Comparison of ENCODE assay signal across 13 cellular contexts in the genomic region with DNA sequence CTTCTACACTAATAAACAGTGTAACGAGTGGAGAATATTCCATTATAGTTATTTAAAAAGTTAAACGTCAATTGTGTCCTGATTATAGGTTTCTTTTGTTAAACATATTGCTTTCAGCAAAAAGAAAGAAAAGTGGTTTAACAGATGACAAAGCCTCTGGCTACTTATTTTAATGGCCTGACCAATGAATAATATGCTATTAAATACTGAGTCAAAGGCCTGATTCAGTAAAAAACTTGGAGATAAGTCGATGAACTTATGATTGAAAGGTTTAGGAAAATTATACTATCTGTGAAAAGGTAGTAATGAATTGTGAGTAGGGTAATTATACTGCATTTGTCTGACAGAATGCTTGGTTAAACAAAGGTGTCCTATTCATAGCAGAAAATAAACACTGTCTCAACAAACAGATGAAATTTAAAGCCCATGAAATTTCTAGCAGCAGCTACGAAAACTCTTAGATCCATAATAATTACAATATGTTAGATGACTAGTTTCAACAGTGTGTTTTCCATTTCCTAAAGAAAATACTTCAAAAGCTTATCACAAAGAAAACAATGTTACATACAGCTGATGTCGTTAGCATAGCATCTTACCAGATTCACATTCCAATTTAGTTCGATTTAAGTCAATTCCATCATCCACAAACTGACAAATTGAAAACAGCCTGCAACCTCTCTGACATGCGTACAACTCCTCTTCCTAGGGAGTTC. TPM values are rescaled to one million over a fixed set of nuclear protein-coding genes. Genes with fewer than 3 reads are reported as not detected.
DNase-seq lines count a peak whose midpoint lies in the region; ATAC-seq and TF ChIP-seq lines count a peak whose summit lies in the region.
"Had no signal": no experiment of that assay in that cellular context is flagged by ENCODE, and none has a peak within 500 bp of the region (broad histone marks: within the 10 kb centered on the region; RNA-seq: fewer than 3 reads in every experiment).

No MANE protein-coding gene starts in this region.

- CTCF ChIA-PET in HEK293 (lab: Yijun Ruan, JAX), result no interaction called here

- H3K27me3 ChIP-seq in osteoblast (ENCODE audit: insufficient read depth, low read length), result no peaks in the 10 kb centered on the region

- H3K4me1 Mint-ChIP-seq in brain, result peaks cover 49% of the 10 kb centered on the region

- H3K36me3 Mint-ChIP-seq in brain, result peaks cover 37% of the 10 kb centered on the region

- TF ChIP-seq CTCF in HEK293 (tag by site-specific recombination; IDR thresholded peaks at IDR 0.05) (no peak), brain (conservative IDR thresholded peaks at IDR 0.05) (no peak), osteoblast (IDR thresholded peaks at IDR 0.05; ENCODE audit: extremely low read depth, low read depth, low read length) (no peak)

- no peak overlapping the region for H2AFZ ChIP-seq in osteoblast (ENCODE audit: low read length)

- H3K9me3 Mint-ChIP-seq in brain, result no peaks in the 10 kb centered on the region

- H3K27ac Mint-ChIP-seq in brain, result peak overlapping the region in 2 of 5 experiments; percentile 30 to 64

- H3K27ac ChIP-seq in HEK293 (ENCODE audit: extremely low read depth, low read depth, low read length), result no peak overlapping the region
- H3K27ac ChIP-seq in osteoblast (ENCODE audit: low read depth, low read length), result peak overlapping the region; percentile 54

- H3K27me3 Mint-ChIP-seq in brain, result no peaks in the 10 kb centered on the region

- peaks cover 70% of the 10 kb centered on the region for H3K79me2 ChIP-seq in osteoblast (ENCODE audit: insufficient read depth, low read length)

- POLR2A ChIA-PET in HEK293 (lab: Yijun Ruan, JAX), result no interaction called here

- DNase-seq in NCI-H69 (lab: John Stamatoyannopoulos, UW), result peak; percentile 82
- DNase-seq in osteoblast (ENCODE audit: insufficient read length, low spot score, missing footprints), result no peak
- no peak for DNase-seq in NCI-H187 (lab: John Stamatoyannopoulos, UW)
- no peak for DNase-seq in SKM-1 (lab: John Stamatoyannopoulos, UW; ENCODE audit: unreplicated experiment)
- DNase-seq: amygdala; Calu3; stimulated activated CD4-positive, alpha-beta T cell treated with anti-CD3 and anti-CD28 coated beads, Interleukin-4, amount 100 ng/mL, for 24 hours had no signal

- H3K4me3 ChIP-seq in HEK293 (ENCODE audit: low read depth, low read length) (no peak overlapping the region), osteoblast (ENCODE audit: insufficient read depth, low read length) (peak overlapping the region; percentile 15)
- H3K4me3 ChIP-seq: lung had no signal

- peak overlapping the region; percentile 73 for H3K4me2 ChIP-seq in osteoblast (ENCODE audit: insufficient read depth, low read length)

- H3K9me3 ChIP-seq in HEK293 (ENCODE audit: control insufficient read depth, insufficient read depth, low read depth, low read length) (no peaks in the 10 kb centered on the region), osteoblast (ENCODE audit: low read depth, low read length) (no peaks in the 10 kb centered on the region)

- H3K4me1 ChIP-seq in HEK293 (ENCODE audit: control insufficient read depth, insufficient read depth, low read length) (peaks cover 15% of the 10 kb centered on the region), osteoblast (ENCODE audit: insufficient read depth, low read length) (peaks cover 30% of the 10 kb centered on the region)

- peak overlapping the region in 3 of 5 experiments; percentile 28 to 54 (median 34) for H3K4me3 Mint-ChIP-seq in brain

- H3K36me3 ChIP-seq in HEK293 (ENCODE audit: control insufficient read depth in 2 of 2, insufficient read depth in 1 of 2, low read length in 2 of 2) (peaks cover 7 to 14% of the 10 kb centered on the region in 2 experiments), osteoblast (ENCODE audit: insufficient read depth, low read length) (peaks cover 8% of the 10 kb centered on the region)

- no peak for ATAC-seq in HG03039 (IDR thresholded peaks at IDR 0.05; ENCODE audit: unreplicated experiment)

- H4K20me1 ChIP-seq in osteoblast (ENCODE audit: insufficient read depth, low read length), result peaks cover 38% of the 10 kb centered on the region

TF ChIP-seq in HEK293, 187 proteins besides CTCF, POLR2A, EP300 and RAD21:
- TF ChIP-seq ZNF138 (tag by site-specific recombination; IDR thresholded peaks at IDR 0.05; ENCODE audit: borderline replicate concordance), result no peak
- TF ChIP-seq ZNF366 (tag by site-specific recombination; conservative IDR thresholded peaks at IDR 0.05), result peak; percentile 43; the same call in 1 of the 2 replicates
- no peak for TF ChIP-seq ZNF132 (tag by site-specific recombination; IDR thresholded peaks at IDR 0.05; ENCODE audit: borderline replicate concordance)
- no peak for TF ChIP-seq ZNF112 (tag by site-specific recombination; IDR thresholded peaks at IDR 0.05)
- TF ChIP-seq FEZF1 (tag by site-specific recombination; IDR thresholded peaks at IDR 0.05), result peak; percentile 40
- TF ChIP-seq ZEB2 (tag by site-specific recombination; IDR thresholded peaks at IDR 0.05), result 0 out of 2 replicates have a peak, but pooled peaks have one; percentile 30
- TF ChIP-seq ZNF416 (tag by site-specific recombination; IDR thresholded peaks at IDR 0.05), result no peak
- TF ChIP-seq, protein P1, sequence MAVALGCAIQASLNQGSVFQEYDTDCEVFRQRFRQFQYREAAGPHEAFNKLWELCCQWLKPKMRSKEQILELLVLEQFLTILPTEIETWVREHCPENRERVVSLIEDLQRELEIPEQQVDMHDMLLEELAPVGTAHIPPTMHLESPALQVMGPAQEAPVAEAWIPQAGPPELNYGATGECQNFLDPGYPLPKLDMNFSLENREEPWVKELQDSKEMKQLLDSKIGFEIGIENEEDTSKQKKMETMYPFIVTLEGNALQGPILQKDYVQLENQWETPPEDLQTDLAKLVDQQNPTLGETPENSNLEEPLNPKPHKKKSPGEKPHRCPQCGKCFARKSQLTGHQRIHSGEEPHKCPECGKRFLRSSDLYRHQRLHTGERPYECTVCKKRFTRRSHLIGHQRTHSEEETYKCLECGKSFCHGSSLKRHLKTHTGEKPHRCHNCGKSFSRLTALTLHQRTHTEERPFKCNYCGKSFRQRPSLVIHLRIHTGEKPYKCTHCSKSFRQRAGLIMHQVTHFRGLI (tag by site-specific recombination; IDR thresholded peaks at IDR 0.05), result no peak
- peak; percentile 97 for TF ChIP-seq SP7 (tag by site-specific recombination; IDR thresholded peaks at IDR 0.05)
- TF ChIP-seq ZNF529 (tag by site-specific recombination; IDR thresholded peaks at IDR 0.05; ENCODE audit: insufficient replicate concordance), result no peak
- TF ChIP-seq ZNF785 (tag by site-specific recombination; IDR thresholded peaks at IDR 0.05), result no peak
- no peak for TF ChIP-seq MZF1 (tag by site-specific recombination; IDR thresholded peaks at IDR 0.05; ENCODE audit: borderline replicate concordance)
- no peak for TF ChIP-seq ZNF624 (tag by site-specific recombination; IDR thresholded peaks at IDR 0.05)
- TF ChIP-seq ZXDB (tag by site-specific recombination; IDR thresholded peaks at IDR 0.05), result peak; percentile 60
- TF ChIP-seq ZNF146 (tag by site-specific recombination; IDR thresholded peaks at IDR 0.05), result peak; percentile 78
- TF ChIP-seq KLF10 (tag by site-specific recombination; IDR thresholded peaks at IDR 0.05), result 0 out of 2 replicates have a peak, but pooled peaks have one; percentile 24
- TF ChIP-seq TCF7L2 (IDR thresholded peaks at IDR 0.05; ENCODE audit: borderline replicate concordance, low read depth, low read length), result no peak
- TF ChIP-seq, protein P2, sequence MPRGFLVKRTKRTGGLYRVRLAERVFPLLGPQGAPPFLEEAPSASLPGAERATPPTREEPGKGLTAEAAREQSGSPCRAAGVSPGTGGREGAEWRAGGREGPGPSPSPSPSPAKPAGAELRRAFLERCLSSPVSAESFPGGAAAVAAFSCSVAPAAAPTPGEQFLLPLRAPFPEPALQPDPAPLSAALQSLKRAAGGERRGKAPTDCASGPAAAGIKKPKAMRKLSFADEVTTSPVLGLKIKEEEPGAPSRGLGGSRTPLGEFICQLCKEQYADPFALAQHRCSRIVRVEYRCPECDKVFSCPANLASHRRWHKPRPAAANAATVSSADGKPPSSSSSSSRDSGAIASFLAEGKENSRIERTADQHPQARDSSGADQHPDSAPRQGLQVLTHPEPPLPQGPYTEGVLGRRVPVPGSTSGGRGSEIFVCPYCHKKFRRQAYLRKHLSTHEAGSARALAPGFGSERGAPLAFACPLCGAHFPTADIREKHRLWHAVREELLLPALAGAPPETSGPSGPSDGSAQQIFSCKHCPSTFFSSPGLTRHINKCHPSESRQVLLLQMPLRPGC (tag by site-specific recombination; IDR thresholded peaks at IDR 0.05), result peak; percentile 52; the same call in 1 of the 2 replicates
- TF ChIP-seq OSR2 (tag by site-specific recombination; IDR thresholded peaks at IDR 0.05), result peak; percentile 76
- TF ChIP-seq ZNF335 (tag by site-specific recombination; conservative IDR thresholded peaks at IDR 0.05), result 0 out of 2 replicates have a peak, but pooled peaks have one; percentile 18
- peak; percentile 14; the same call in 1 of the 2 replicates for TF ChIP-seq ZBTB17 (tag by site-specific recombination; IDR thresholded peaks at IDR 0.05)
- peak; percentile 47; the same call in 1 of the 2 replicates for TF ChIP-seq ZNF629 (tag by site-specific recombination; IDR thresholded peaks at IDR 0.05)
- TF ChIP-seq, protein P3, sequence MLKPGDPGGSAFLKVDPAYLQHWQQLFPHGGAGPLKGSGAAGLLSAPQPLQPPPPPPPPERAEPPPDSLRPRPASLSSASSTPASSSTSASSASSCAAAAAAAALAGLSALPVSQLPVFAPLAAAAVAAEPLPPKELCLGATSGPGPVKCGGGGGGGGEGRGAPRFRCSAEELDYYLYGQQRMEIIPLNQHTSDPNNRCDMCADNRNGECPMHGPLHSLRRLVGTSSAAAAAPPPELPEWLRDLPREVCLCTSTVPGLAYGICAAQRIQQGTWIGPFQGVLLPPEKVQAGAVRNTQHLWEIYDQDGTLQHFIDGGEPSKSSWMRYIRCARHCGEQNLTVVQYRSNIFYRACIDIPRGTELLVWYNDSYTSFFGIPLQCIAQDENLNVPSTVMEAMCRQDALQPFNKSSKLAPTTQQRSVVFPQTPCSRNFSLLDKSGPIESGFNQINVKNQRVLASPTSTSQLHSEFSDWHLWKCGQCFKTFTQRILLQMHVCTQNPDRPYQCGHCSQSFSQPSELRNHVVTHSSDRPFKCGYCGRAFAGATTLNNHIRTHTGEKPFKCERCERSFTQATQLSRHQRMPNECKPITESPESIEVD (tag by site-specific recombination; IDR thresholded peaks at IDR 0.05), result peak; percentile 89
TF ChIP-seq in HEK293: peak in this region for 13.

RNA-seq across cellular contexts. Expression of a gene that starts 6.2 kb away (rescaled TPM):
- polyA plus RNA-seq in brain (ENCODE audit: insufficient read depth, low read depth, low replicate concordance), result 346 TPM
- 356 and 365 TPM in 2 replicates for total RNA-seq in osteoblast

RNA-seq across cellular contexts. Expression of a gene that starts 6.6 kb away (rescaled TPM):
- polyA plus RNA-seq in brain (ENCODE audit: insufficient read depth, low read depth, low replicate concordance), result 6.2 TPM
- 2.5 and 3.2 TPM in 2 replicates for total RNA-seq in osteoblast

RNA-seq across cellular contexts. Expression of a gene that starts 28.8 kb away (rescaled TPM):
- not detected for polyA plus RNA-seq in brain (ENCODE audit: insufficient read depth, low read depth, low replicate concordance)
- total RNA-seq in osteoblast, result not detected in 2 replicates
- total RNA-seq: Calu3, posterior vena cava, subcutaneous adipose tissue had no signal
